Comparison of ENCODE assay signal across 14 cellular contexts in the genomic region with DNA sequence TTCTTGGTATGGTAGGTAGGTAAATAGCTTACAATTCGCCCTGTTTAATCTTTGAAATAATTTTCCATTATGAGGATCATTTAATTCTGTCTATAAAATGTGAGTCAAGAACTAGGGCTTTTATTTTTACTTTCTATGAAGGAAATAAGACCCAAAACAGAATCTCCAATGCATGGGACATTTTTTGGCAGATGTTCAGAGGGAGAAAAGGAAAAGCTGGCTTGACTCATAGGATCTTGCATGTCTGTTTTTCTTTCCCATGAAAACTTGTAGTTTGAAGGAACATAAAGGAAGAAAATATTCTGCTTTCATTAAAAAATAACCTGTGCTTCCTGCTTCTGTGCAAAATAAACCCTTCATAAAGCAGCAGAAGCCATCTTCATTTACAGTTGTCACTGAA.
A peak's percentile ranks its signal among the peaks of the same experiment; 100 is the strongest.
DNase-seq lines count a peak whose midpoint lies in the region; TF ChIP-seq lines count a peak whose summit lies in the region.
"Had no signal": no experiment of that assay in that cellular context is flagged by ENCODE, and none has a peak within 500 bp of the region (broad histone marks: within the 10 kb centered on the region; RNA-seq: fewer than 3 reads in every experiment).

No MANE protein-coding gene starts in this region.

- DNase-seq in NCI-H146 treated with DMSO at 0.1 percent for 48 hours (lab: John Stamatoyannopoulos, UW; ENCODE audit: unreplicated experiment) (peak; percentile 66), NCI-H146 (lab: John Stamatoyannopoulos, UW) (no peak), Karpas-422 (peak; percentile 12), NCI-H69 (lab: John Stamatoyannopoulos, UW) (peak; percentile 74), posterior cingulate gyrus (no peak), mucosa of gallbladder (ENCODE audit: low spot score) (no peak)
- DNase-seq: CD4-positive, alpha-beta T cell; DMS79; GOT3; NCI-H226; SIG-M5; T-cell had no signal

- H3K9ac ChIP-seq in Karpas-422 (ENCODE audit: low read length), result no peak overlapping the region
- no peak overlapping the region for H3K9ac ChIP-seq in neural cell (ENCODE audit: low read length)

- TF ChIP-seq RAD21 in neural cell (conservative IDR thresholded peaks at IDR 0.05), result no peak

- TF ChIP-seq EP300 in neural cell (conservative IDR thresholded peaks at IDR 0.05; ENCODE audit: poor library complexity, severe bottlenecking), result no peak

- H3K36me3 ChIP-seq in Karpas-422 (ENCODE audit: insufficient read depth, low read length) (no peaks in the 10 kb centered on the region), neural cell (ENCODE audit: insufficient read depth, low read length) (no peaks in the 10 kb centered on the region)

- TF ChIP-seq CTCF in neural cell (IDR thresholded peaks at IDR 0.05; ENCODE audit: poor library complexity, severe bottlenecking), result no peak

- H3K9me2 ChIP-seq in Karpas-422 (replicated peaks; ENCODE audit: insufficient read depth, low read length) (no peaks in the 10 kb centered on the region), neural cell (ENCODE audit: insufficient read depth, low read length) (no peaks in the 10 kb centered on the region)

- H3K79me2 ChIP-seq in Karpas-422 (ENCODE audit: low read length) (no peaks in the 10 kb centered on the region), neural cell (replicated peaks; ENCODE audit: insufficient read depth, low read length) (no peaks in the 10 kb centered on the region)

- H3K4me3 ChIP-seq in Karpas-422 (ENCODE audit: low read length), result no peak overlapping the region
- H3K4me3 ChIP-seq in neural cell (ENCODE audit: low read length), result no peak overlapping the region

- peaks cover 6% of the 10 kb centered on the region for H3K4me1 ChIP-seq in Karpas-422 (ENCODE audit: low read length)

- H3K9me3 ChIP-seq in Karpas-422 (ENCODE audit: low read length) (no peaks in the 10 kb centered on the region), neural cell (ENCODE audit: low read length) (no peaks in the 10 kb centered on the region)

- H2AFZ ChIP-seq in Karpas-422 (ENCODE audit: low read length), result no peak overlapping the region
- H2AFZ ChIP-seq in neural cell (ENCODE audit: low read depth, low read length), result peak overlapping the region; percentile 4

- no peak overlapping the region for H3K4me2 ChIP-seq in Karpas-422 (ENCODE audit: low read depth, low read length, poor library complexity, severe bottlenecking)
- H3K4me2 ChIP-seq in neural cell (ENCODE audit: low read length), result no peak overlapping the region

- H3K27ac ChIP-seq in Karpas-422 (ENCODE audit: low read length) (no peak overlapping the region), neural cell (ENCODE audit: low read length) (no peak overlapping the region)
- H3K27ac ChIP-seq: RWPE1 had no signal

- H3K27me3 ChIP-seq in Karpas-422 (ENCODE audit: low read length) (no peaks in the 10 kb centered on the region), neural cell (ENCODE audit: insufficient read depth, low read depth, low read length) (no peaks in the 10 kb centered on the region)

- intact Hi-C loops in posterior cingulate gyrus (cut with DNase I), result no loop called here

- H4K20me1 ChIP-seq in Karpas-422 (ENCODE audit: insufficient read depth, low read depth, low read length), result no peaks in the 10 kb centered on the region
- no peaks in the 10 kb centered on the region for H4K20me1 ChIP-seq in neural cell (ENCODE audit: insufficient read depth)

- H3F3A ChIP-seq in neural cell (ENCODE audit: insufficient read depth, low read length, poor library complexity, severe bottlenecking), result no peaks in the 10 kb centered on the region

TF ChIP-seq in neural cell, 6 proteins besides CTCF, POLR2A, EP300 and RAD21:
- TF ChIP-seq SMC3 (conservative IDR thresholded peaks at IDR 0.05; ENCODE audit: poor library complexity) (no peak), EZH2 (IDR thresholded peaks at IDR 0.05; ENCODE audit: borderline replicate concordance, insufficient read depth, low read length, poor library complexity, severe bottlenecking) (no peak), MXI1 (conservative IDR thresholded peaks at IDR 0.05; ENCODE audit: poor library complexity, severe bottlenecking) (no peak), TAF1 (IDR thresholded peaks at IDR 0.05; ENCODE audit: low read depth) (no peak)

Comparison
In these comparisons a context has a peak if more than half of its experiments do, and no peak if none do; other contexts are left out.
1. DNase-seq: peak in NCI-H146 treated with DMSO at 0.1 percent for 48 hours (single experiment), Karpas-422 (single experiment) and NCI-H69 (single experiment); none in NCI-H146 (single experiment), posterior cingulate gyrus (0 of 10) and mucosa of gallbladder (single experiment).